Comparison of ENCODE assay signal across 1 cellular context in genomic region chr6:35327349-35328027, GRCh38.
TF ChIP-seq lines count a peak whose summit lies in the region.

No MANE protein-coding gene starts in this region.

TF ChIP-seq in HepG2, 621 proteins besides CTCF, POLR2A, EP300 and RAD21 (continued from another document and continues in another):
- TF ChIP-seq ZBTB44 (CRISPR knock-in tag; IDR thresholded peaks at IDR 0.05) (no peak), MXD4 (CRISPR knock-in tag; IDR thresholded peaks at IDR 0.05) (peak; percentile 34; the same call in 1 of the 2 replicates), HMG20B (CRISPR knock-in tag; conservative IDR thresholded peaks at IDR 0.05) (no peak), HOXA3 (CRISPR knock-in tag; IDR thresholded peaks at IDR 0.05) (peak; percentile 29; the same call in 1 of the 2 replicates), ZNF557 (CRISPR knock-in tag; IDR thresholded peaks at IDR 0.05) (0 out of 2 replicates have a peak, but pooled peaks have one; percentile 34), MNT (IDR thresholded peaks at IDR 0.05) (no peak), ETS1 (CRISPR knock-in tag; IDR thresholded peaks at IDR 0.05) (no peak), SMAD9 (CRISPR knock-in tag; IDR thresholded peaks at IDR 0.05) (no peak), TIGD3 (CRISPR knock-in tag; IDR thresholded peaks at IDR 0.05; ENCODE audit: borderline replicate concordance) (no peak), MBD4 (IDR thresholded peaks at IDR 0.05; ENCODE audit: borderline replicate concordance, low read length) (no peak), ZNF318 (CRISPR knock-in tag; IDR thresholded peaks at IDR 0.05) (no peak), AKNA (CRISPR knock-in tag; IDR thresholded peaks at IDR 0.05; ENCODE audit: borderline replicate concordance) (no peak), HDAC1 (CRISPR knock-in tag; IDR thresholded peaks at IDR 0.05) (0 out of 2 replicates have a peak, but pooled peaks have one; percentile 7), ISL2 (CRISPR knock-in tag; IDR thresholded peaks at IDR 0.05) (0 out of 2 replicates have a peak, but pooled peaks have one; percentile 27), SP140L (CRISPR knock-in tag; IDR thresholded peaks at IDR 0.05; ENCODE audit: borderline replicate concordance) (no peak), AGO1 (IDR thresholded peaks at IDR 0.05; ENCODE audit: low read depth, low read length, poor library complexity, severe bottlenecking) (no peak), ZNF781 (CRISPR knock-in tag; IDR thresholded peaks at IDR 0.05; ENCODE audit: borderline replicate concordance, not compliant biosample characterization) (no peak), LBX2 (CRISPR knock-in tag; IDR thresholded peaks at IDR 0.05; ENCODE audit: borderline replicate concordance) (no peak), ZNF749 (CRISPR knock-in tag; IDR thresholded peaks at IDR 0.05; ENCODE audit: borderline replicate concordance) (no peak), NR2F2 (IDR thresholded peaks at IDR 0.05; ENCODE audit: borderline replicate concordance, low read depth) (no peak), REST (IDR thresholded peaks at IDR 0.05; ENCODE audit: borderline replicate concordance in 1 of 2, low read depth in 1 of 2, low read length in 2 of 2) (no peak), ZNF10 (CRISPR knock-in tag; IDR thresholded peaks at IDR 0.05; ENCODE audit: borderline replicate concordance, low read depth) (no peak), ZNF674 (CRISPR knock-in tag; IDR thresholded peaks at IDR 0.05; ENCODE audit: low read depth) (no peak), ZNF768 (CRISPR knock-in tag; IDR thresholded peaks at IDR 0.05) (no peak; the same call in 1 of the 2 replicates), NCOA5 (CRISPR knock-in tag; IDR thresholded peaks at IDR 0.05) (no peak), ZNF207 (IDR thresholded peaks at IDR 0.05; ENCODE audit: borderline replicate concordance) (no peak), PAF1 (CRISPR knock-in tag; IDR thresholded peaks at IDR 0.05) (no peak), ZNF792 (CRISPR knock-in tag; IDR thresholded peaks at IDR 0.05) (0 out of 2 replicates have a peak, but pooled peaks have one; percentile 23), ZFP82 (CRISPR knock-in tag; IDR thresholded peaks at IDR 0.05; ENCODE audit: borderline replicate concordance) (no peak), ZNF703 (CRISPR knock-in tag; IDR thresholded peaks at IDR 0.05; ENCODE audit: borderline replicate concordance) (no peak)
